In genomic region chr1:181390350-181391080, GRCh38 we compare ENCODE assay signal across 15 cellular contexts.
DNase-seq lines count a peak whose midpoint lies in the region; ATAC-seq, FAIRE-seq and TF ChIP-seq lines count a peak whose summit lies in the region.
"Had no signal": no experiment of that assay in that cellular context is flagged by ENCODE, and none has a peak within 500 bp of the region (broad histone marks: within the 10 kb centered on the region; RNA-seq: fewer than 3 reads in every experiment).

No MANE protein-coding gene starts in this region.

- POLR2A ChIA-PET in HepG2 (lab: Yijun Ruan, JAX), result no interaction called here

- H3K9me3 ChIP-seq in HepG2 (ENCODE audit: low read length), result no peaks in the 10 kb centered on the region
- H3K9me3 ChIP-seq: BLaER1, spleen had no signal

- H3K27ac ChIP-seq in HepG2 (ENCODE audit: extremely low read length, insufficient read depth, low read length), result no peak overlapping the region
- H3K27ac ChIP-seq: BLaER1, foreskin keratinocyte, spleen had no signal

- no peaks in the 10 kb centered on the region for H3K4me1 ChIP-seq in HepG2 (ENCODE audit: insufficient read depth, low read length)
- H3K4me1 ChIP-seq: foreskin keratinocyte, spleen had no signal

- peaks cover 1 to 5% of the 10 kb centered on the region in 2 experiments; a peak in 3 of 5 replicates for H3K27me3 ChIP-seq in HepG2 (ENCODE audit: control insufficient read depth in 1 of 2, insufficient read depth in 2 of 2, low read length in 2 of 2)
- H3K27me3 ChIP-seq: BLaER1 had no signal

- TF ChIP-seq CTCF in HepG2 (CRISPR knock-in tag; IDR thresholded peaks at IDR 0.05), result no peak

- intact Hi-C loops in HepG2 (cut with micrococcal nuclease; ENCODE audit: unreplicated experiment), result no loop called here

- BruUV-seq in HepG2 (replicated peaks; lab: Mats Ljungman, UMichigan), result no TSS peak

- in situ Hi-C loops in HepG2 (cut with HindIII; ENCODE audit: extremely low pct_ligation_motif_present, low pct_unique_long_range_greater_than_20kb), result no loop called here

- no peak overlapping the region for H2AFZ ChIP-seq in HepG2 (ENCODE audit: low read length)

- no peak for TF ChIP-seq POLR2A in HepG2 (IDR thresholded peaks at IDR 0.05; ENCODE audit: insufficient read depth in 1 of 2, low read depth in 2 of 2, low read length in 2 of 2)

- H4K20me1 ChIP-seq in HepG2 (ENCODE audit: insufficient read depth, low read length), result no peaks in the 10 kb centered on the region
- H4K20me1 ChIP-seq: BLaER1 had no signal

- no peak overlapping the region for H3K9ac ChIP-seq in HepG2 (ENCODE audit: insufficient read depth, low read depth, low read length)
- H3K9ac ChIP-seq: BLaER1 had no signal

- WGBS in HepG2 (ENCODE audit: low lambda C conversion rate), result 5% methylated on average over 9 of the region's 9 CpGs

- H3K36me3 ChIP-seq in HepG2 (replicated peaks in 1 of 2; ENCODE audit: control insufficient read depth in 1 of 2, insufficient read depth in 2 of 2, low read length in 2 of 2), result no peaks in the 10 kb centered on the region
- H3K36me3 ChIP-seq: BLaER1, spleen had no signal

- CTCF ChIA-PET in HepG2 (lab: Yijun Ruan, JAX; ENCODE audit: low intra/inter-chr PET ratio, low total read pairs), result no interaction called here

- no peaks in the 10 kb centered on the region for H3K79me2 ChIP-seq in HepG2 (ENCODE audit: insufficient read depth, low read length)

- DNase-seq in DMS153 (lab: John Stamatoyannopoulos, UW) (peak; percentile 97), NCI-H1105 (lab: John Stamatoyannopoulos, UW) (peak; percentile 95), NCI-H510A (lab: John Stamatoyannopoulos, UW) (peak; percentile 8), left kidney (ENCODE audit: low read depth, low spot score) (peak; percentile 31), GOT3 (lab: John Stamatoyannopoulos, UW) (no peak), HepG2 (ENCODE audit: low spot score) (no peak), COLO829 (ENCODE audit: low spot score) (no peak)
- DNase-seq: activated CD4-positive, alpha-beta T cell treated with anti-CD3 and anti-CD28 coated beads, Interleukin-2, amount 10 ng/mL, durations not matched to agents 24 days and 14 days; mesenchymal stem cell; NCI-H187 treated with DMSO at 0.1 percent for 48 hours; spleen; T-helper 2 cell had no signal

- TF ChIP-seq RAD21 in HepG2 (CRISPR knock-in tag; IDR thresholded peaks at IDR 0.05), result no peak

- H3K4me3 ChIP-seq in HepG2 (replicated peaks in 1 of 3; ENCODE audit: insufficient read depth in 1 of 3, low read depth in 2 of 3, low read length in 3 of 3), result no peak overlapping the region
- H3K4me3 ChIP-seq: BLaER1, spleen had no signal

- TF ChIP-seq EP300 in HepG2 (IDR thresholded peaks at IDR 0.05; ENCODE audit: low read depth in 2 of 2, low read length in 2 of 2) (no peak), HepG2 (CRISPR knock-in tag; IDR thresholded peaks at IDR 0.05; ENCODE audit: borderline replicate concordance) (no peak)

- ATAC-seq in HepG2, result no peak
- ATAC-seq in HG03442 (IDR thresholded peaks at IDR 0.05; ENCODE audit: unreplicated experiment), result no peak
- ATAC-seq: foreskin keratinocyte had no signal

- no peak overlapping the region for H3K4me2 ChIP-seq in HepG2 (ENCODE audit: low read depth, low read length)

- FAIRE-seq in HepG2 (lab: Jason Lieb, UNC), result no peak

TF ChIP-seq in HepG2, 621 proteins besides CTCF, POLR2A, EP300 and RAD21:
- TF ChIP-seq ZNF124 (CRISPR knock-in tag; IDR thresholded peaks at IDR 0.05), result no peak
- TF ChIP-seq, protein P1, sequence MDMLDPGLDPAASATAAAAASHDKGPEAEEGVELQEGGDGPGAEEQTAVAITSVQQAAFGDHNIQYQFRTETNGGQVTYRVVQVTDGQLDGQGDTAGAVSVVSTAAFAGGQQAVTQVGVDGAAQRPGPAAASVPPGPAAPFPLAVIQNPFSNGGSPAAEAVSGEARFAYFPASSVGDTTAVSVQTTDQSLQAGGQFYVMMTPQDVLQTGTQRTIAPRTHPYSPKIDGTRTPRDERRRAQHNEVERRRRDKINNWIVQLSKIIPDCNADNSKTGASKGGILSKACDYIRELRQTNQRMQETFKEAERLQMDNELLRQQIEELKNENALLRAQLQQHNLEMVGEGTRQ (IDR thresholded peaks at IDR 0.05; ENCODE audit: low read depth, low read length), result no peak
- TF ChIP-seq, protein P1 (CRISPR knock-in tag; IDR thresholded peaks at IDR 0.05; ENCODE audit: borderline replicate concordance), result no peak
- no peak for TF ChIP-seq ZNF543 (CRISPR knock-in tag; IDR thresholded peaks at IDR 0.05)
- TF ChIP-seq, protein P2, sequence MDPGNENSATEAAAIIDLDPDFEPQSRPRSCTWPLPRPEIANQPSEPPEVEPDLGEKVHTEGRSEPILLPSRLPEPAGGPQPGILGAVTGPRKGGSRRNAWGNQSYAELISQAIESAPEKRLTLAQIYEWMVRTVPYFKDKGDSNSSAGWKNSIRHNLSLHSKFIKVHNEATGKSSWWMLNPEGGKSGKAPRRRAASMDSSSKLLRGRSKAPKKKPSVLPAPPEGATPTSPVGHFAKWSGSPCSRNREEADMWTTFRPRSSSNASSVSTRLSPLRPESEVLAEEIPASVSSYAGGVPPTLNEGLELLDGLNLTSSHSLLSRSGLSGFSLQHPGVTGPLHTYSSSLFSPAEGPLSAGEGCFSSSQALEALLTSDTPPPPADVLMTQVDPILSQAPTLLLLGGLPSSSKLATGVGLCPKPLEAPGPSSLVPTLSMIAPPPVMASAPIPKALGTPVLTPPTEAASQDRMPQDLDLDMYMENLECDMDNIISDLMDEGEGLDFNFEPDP (CRISPR knock-in tag; conservative IDR thresholded peaks at IDR 0.05), result no peak
- no peak for TF ChIP-seq ZMYM3 (CRISPR knock-in tag; IDR thresholded peaks at IDR 0.05)
- no peak for TF ChIP-seq ZC3H13 (CRISPR knock-in tag; IDR thresholded peaks at IDR 0.05)
- TF ChIP-seq NFYC (CRISPR knock-in tag; IDR thresholded peaks at IDR 0.05), result no peak
- no peak for TF ChIP-seq ZZZ3 (CRISPR knock-in tag; IDR thresholded peaks at IDR 0.05; ENCODE audit: borderline replicate concordance)
- TF ChIP-seq KDM3A (CRISPR knock-in tag; IDR thresholded peaks at IDR 0.05; ENCODE audit: low read depth), result no peak
- no peak for TF ChIP-seq PCBP1 (IDR thresholded peaks at IDR 0.05; ENCODE audit: borderline replicate concordance, low read depth, low read length)
- TF ChIP-seq SRSF1 (optimal IDR thresholded peaks at IDR 0.05; ENCODE audit: low read depth, low read length), result no peak
- no peak for TF ChIP-seq SIN3A (IDR thresholded peaks at IDR 0.05; ENCODE audit: borderline replicate concordance, low read depth, low read length)
TF ChIP-seq in HepG2: peak in this region for 0.

Comparison
In these comparisons a context has a peak if more than half of its experiments do, and no peak if none do; other contexts are left out.
1. DNase-seq: peak in DMS153 (single experiment), NCI-H1105 (single experiment), NCI-H510A (single experiment) and left kidney (single experiment); none in GOT3 (single experiment), HepG2 (single experiment) and COLO829 (single experiment).